ENCODE assay signal across 1 cellular context in the genomic region with DNA sequence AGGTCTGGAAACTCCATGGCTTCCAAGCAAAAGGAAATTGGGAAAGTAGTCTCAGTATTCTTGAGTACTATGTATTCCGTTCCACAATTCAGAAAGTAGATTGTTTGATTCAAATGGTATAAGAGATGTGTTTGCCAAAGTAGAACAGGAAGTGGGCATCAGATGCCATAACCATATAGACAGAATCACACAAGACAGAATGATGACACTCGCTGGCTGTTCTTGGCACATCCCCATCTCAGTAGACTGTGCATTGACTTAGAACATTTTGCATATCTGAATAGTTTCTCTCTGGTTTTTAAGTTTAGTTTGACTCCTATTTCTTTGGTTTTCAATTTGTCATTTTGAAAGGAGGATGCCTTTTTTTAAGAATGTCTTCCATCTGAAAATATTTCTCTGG.
TF ChIP-seq lines count a peak whose summit lies in the region.

No MANE protein-coding gene starts in this region.

TF ChIP-seq in HCT116, 20 proteins besides CTCF, POLR2A, EP300 and RAD21 (continued from another document):
- TF ChIP-seq, protein P1, sequence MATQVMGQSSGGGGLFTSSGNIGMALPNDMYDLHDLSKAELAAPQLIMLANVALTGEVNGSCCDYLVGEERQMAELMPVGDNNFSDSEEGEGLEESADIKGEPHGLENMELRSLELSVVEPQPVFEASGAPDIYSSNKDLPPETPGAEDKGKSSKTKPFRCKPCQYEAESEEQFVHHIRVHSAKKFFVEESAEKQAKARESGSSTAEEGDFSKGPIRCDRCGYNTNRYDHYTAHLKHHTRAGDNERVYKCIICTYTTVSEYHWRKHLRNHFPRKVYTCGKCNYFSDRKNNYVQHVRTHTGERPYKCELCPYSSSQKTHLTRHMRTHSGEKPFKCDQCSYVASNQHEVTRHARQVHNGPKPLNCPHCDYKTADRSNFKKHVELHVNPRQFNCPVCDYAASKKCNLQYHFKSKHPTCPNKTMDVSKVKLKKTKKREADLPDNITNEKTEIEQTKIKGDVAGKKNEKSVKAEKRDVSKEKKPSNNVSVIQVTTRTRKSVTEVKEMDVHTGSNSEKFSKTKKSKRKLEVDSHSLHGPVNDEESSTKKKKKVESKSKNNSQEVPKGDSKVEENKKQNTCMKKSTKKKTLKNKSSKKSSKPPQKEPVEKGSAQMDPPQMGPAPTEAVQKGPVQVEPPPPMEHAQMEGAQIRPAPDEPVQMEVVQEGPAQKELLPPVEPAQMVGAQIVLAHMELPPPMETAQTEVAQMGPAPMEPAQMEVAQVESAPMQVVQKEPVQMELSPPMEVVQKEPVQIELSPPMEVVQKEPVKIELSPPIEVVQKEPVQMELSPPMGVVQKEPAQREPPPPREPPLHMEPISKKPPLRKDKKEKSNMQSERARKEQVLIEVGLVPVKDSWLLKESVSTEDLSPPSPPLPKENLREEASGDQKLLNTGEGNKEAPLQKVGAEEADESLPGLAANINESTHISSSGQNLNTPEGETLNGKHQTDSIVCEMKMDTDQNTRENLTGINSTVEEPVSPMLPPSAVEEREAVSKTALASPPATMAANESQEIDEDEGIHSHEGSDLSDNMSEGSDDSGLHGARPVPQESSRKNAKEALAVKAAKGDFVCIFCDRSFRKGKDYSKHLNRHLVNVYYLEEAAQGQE (IDR thresholded peaks at IDR 0.05; ENCODE audit: low read depth): no peak
- no peak for TF ChIP-seq ZFX (IDR thresholded peaks at IDR 0.05)
